In genomic region chr4:98781641-98782348, GRCh38 we compare ENCODE assay signal across 29 cellular contexts.
"Had no signal": no experiment of that assay in that cellular context is flagged by ENCODE, and none has a peak within 500 bp of the region (broad histone marks: within the 10 kb centered on the region; RNA-seq: fewer than 3 reads in every experiment).

No MANE protein-coding gene starts in this region.

- ATAC-seq: activated CD8-positive, alpha-beta T cell treated with anti-CD3 and anti-CD28 coated beads for 36 hours; activated T-cell treated with anti-CD3 and anti-CD28 coated beads, Interleukin-2, amount 50 U/mL, for 4 hours; activated T-helper 17 cell treated with anti-CD3 and anti-CD28 coated beads, Interleukin-2, amount 50 U/mL, for 72 hours; body of pancreas; effector memory CD8-positive, alpha-beta T cell; gastroesophageal sphincter; heart right ventricle had no signal

- H3K4me3 Mint-ChIP-seq: activated CD8-positive, alpha-beta T cell treated with anti-CD3 and anti-CD28 coated beads for 36 hours; activated naive CD8-positive, alpha-beta T cell; activated T-cell treated with anti-CD3 and anti-CD28 coated beads, Interleukin-2, amount 50 U/mL, for 4 hours; activated T-helper 17 cell treated with anti-CD3 and anti-CD28 coated beads, Interleukin-2, amount 50 U/mL, for 72 hours; effector memory CD8-positive, alpha-beta T cell had no signal

- H3K36me3 ChIP-seq: esophagus squamous epithelium, gastroesophageal sphincter, heart right ventricle had no signal

- DNase-seq: activated CD4-positive, alpha-beta T cell treated with anti-CD3 and anti-CD28 coated beads for 4 hours; activated CD4-positive, alpha-beta T cell treated with anti-CD3 and anti-CD28 coated beads, Interleukin-2, amount 50 U/mL, for 1 hour; activated CD4-positive, alpha-beta T cell treated with anti-CD3 and anti-CD28 coated beads, Interleukin-2, amount 50 U/mL, for 48 hours; activated CD4-positive, CD25-positive, alpha-beta regulatory T cell; activated CD4-positive, CD25-positive, alpha-beta regulatory T cell treated with anti-CD3 and anti-CD28 coated beads, Interleukin-2, amount 50 U/mL, for 72 hours; activated CD8-positive, alpha-beta memory T cell treated with anti-CD3 and anti-CD28 coated beads for 24 hours; activated CD8-positive, alpha-beta T cell treated with anti-CD3 and anti-CD28 coated beads for 36 hours; activated effector memory CD4-positive, alpha-beta T cell treated with Interleukin-2 at 50 U/mL for 16 hours; activated gamma-delta T cell treated with Interleukin-2 at 50 U/mL for 16 hours; activated naive CD4-positive, alpha-beta T cell treated with anti-CD3 and anti-CD28 coated beads, Interleukin-2, amount 50 U/mL, for 16 hours; activated naive CD4-positive, alpha-beta T cell treated with Interleukin-2 at 50 U/mL for 16 hours; activated T-cell treated with anti-CD3 and anti-CD28 coated beads, Interleukin-2, amount 50 U/mL, for 4 hours; amniotic stem cell; anterior cingulate cortex; body of pancreas; caudate nucleus; cortex of kidney; dermis blood vessel endothelial cell; effector CD4-positive, alpha-beta T cell; effector memory CD8-positive, alpha-beta T cell; esophagus squamous epithelium; foreskin melanocyte; heart right ventricle; T-helper 2 cell had no signal

- H3K9me3 Mint-ChIP-seq: activated CD8-positive, alpha-beta T cell treated with anti-CD3 and anti-CD28 coated beads for 36 hours; activated T-cell treated with anti-CD3 and anti-CD28 coated beads, Interleukin-2, amount 50 U/mL, for 4 hours; activated T-helper 17 cell treated with anti-CD3 and anti-CD28 coated beads, Interleukin-2, amount 50 U/mL, for 72 hours; effector memory CD8-positive, alpha-beta T cell had no signal

- H3K9me3 ChIP-seq: body of pancreas, esophagus squamous epithelium, gastroesophageal sphincter, heart right ventricle had no signal

- H3K27me3 ChIP-seq: body of pancreas, esophagus squamous epithelium, gastroesophageal sphincter, heart right ventricle had no signal

- H3K4me1 Mint-ChIP-seq: activated T-helper 17 cell treated with anti-CD3 and anti-CD28 coated beads, Interleukin-2, amount 50 U/mL, for 72 hours had no signal

- H3K27ac Mint-ChIP-seq: activated CD8-positive, alpha-beta T cell treated with anti-CD3 and anti-CD28 coated beads for 36 hours; activated naive CD8-positive, alpha-beta T cell; activated T-helper 17 cell treated with anti-CD3 and anti-CD28 coated beads, Interleukin-2, amount 50 U/mL, for 72 hours; effector memory CD8-positive, alpha-beta T cell had no signal

- H3K4me3 ChIP-seq: body of pancreas, esophagus squamous epithelium, gastroesophageal sphincter, heart right ventricle had no signal

- H3K4me1 ChIP-seq: body of pancreas, gastroesophageal sphincter, heart right ventricle had no signal

- H3K27me3 Mint-ChIP-seq: activated naive CD8-positive, alpha-beta T cell had no signal

- H3K27ac ChIP-seq: body of pancreas, epithelial cell of prostate, esophagus squamous epithelium, gastroesophageal sphincter, heart right ventricle had no signal

- FAIRE-seq: colon had no signal

- H3K36me3 Mint-ChIP-seq: activated naive CD8-positive, alpha-beta T cell had no signal
